ENCODE assay signal across 11 cellular contexts in genomic region chr10:128061306-128062300, GRCh38.
DNase-seq lines count a peak whose midpoint lies in the region; ATAC-seq and TF ChIP-seq lines count a peak whose summit lies in the region.
"Had no signal": no experiment of that assay in that cellular context is flagged by ENCODE, and none has a peak within 500 bp of the region (broad histone marks: within the 10 kb centered on the region; RNA-seq: fewer than 3 reads in every experiment).

No MANE protein-coding gene starts in this region.

- peaks cover 3% of the 10 kb centered on the region for H3K36me3 ChIP-seq in colonic mucosa
- H3K36me3 ChIP-seq in osteoblast (ENCODE audit: insufficient read depth, low read length) = peaks cover 11% of the 10 kb centered on the region
- H3K36me3 ChIP-seq: right lobe of liver had no signal

- no peak for DNase-seq in activated CD4-positive, alpha-beta T cell treated with anti-CD3 and anti-CD28 coated beads, Interleukin-2, amount 10 ng/mL, durations not matched to agents 24 days and 14 days
- DNase-seq in activated CD4-positive, alpha-beta T cell treated with anti-CD3 and anti-CD28 coated beads for 4 hours = no peak
- DNase-seq in NB4 (ENCODE audit: low read depth) (no peak), colonic mucosa (no peak), osteoblast (ENCODE audit: insufficient read length, low spot score, missing footprints) (peak; percentile 4), T1000 (lab: John Stamatoyannopoulos, UW) (no peak), CD1c-positive myeloid dendritic cell (ENCODE audit: extremely low spot score) (no peak)
- DNase-seq: NCI-H146, NCI-H774 had no signal

- H3K4me1 ChIP-seq in colonic mucosa (no peaks in the 10 kb centered on the region), osteoblast (ENCODE audit: insufficient read depth, low read length) (peaks cover 19% of the 10 kb centered on the region)
- H3K4me1 ChIP-seq: right lobe of liver had no signal

- H3K4me2 ChIP-seq in osteoblast (ENCODE audit: insufficient read depth, low read length) = no peak overlapping the region

- H3K27me3 Mint-ChIP-seq in activated CD4-positive, alpha-beta T cell treated with anti-CD3 and anti-CD28 coated beads, Interleukin-2, amount 10 ng/mL, durations not matched to agents 24 days and 14 days = no peaks in the 10 kb centered on the region

- H3K9me3 ChIP-seq in colonic mucosa (no peaks in the 10 kb centered on the region), osteoblast (ENCODE audit: low read depth, low read length) (no peaks in the 10 kb centered on the region)
- H3K9me3 ChIP-seq: right lobe of liver had no signal

- no peak for ATAC-seq in HG02588 (IDR thresholded peaks at IDR 0.05; ENCODE audit: unreplicated experiment)

- no peak overlapping the region for H3K9ac ChIP-seq in colonic mucosa (ENCODE audit: low read depth in 2 of 2, low read length in 2 of 2)

- no peaks in the 10 kb centered on the region for H3K27me3 ChIP-seq in colonic mucosa
- H3K27me3 ChIP-seq in osteoblast (ENCODE audit: insufficient read depth, low read length) = no peaks in the 10 kb centered on the region
- H3K27me3 ChIP-seq: right lobe of liver had no signal

- H3K9me3 Mint-ChIP-seq in activated CD4-positive, alpha-beta T cell treated with anti-CD3 and anti-CD28 coated beads, Interleukin-2, amount 10 ng/mL, durations not matched to agents 24 days and 14 days = no peaks in the 10 kb centered on the region

- H3K27ac ChIP-seq in colonic mucosa (peak overlapping the region; percentile 56), osteoblast (ENCODE audit: low read depth, low read length) (no peak overlapping the region)

- no peak for TF ChIP-seq CTCF in NB4 (IDR thresholded peaks at IDR 0.05; ENCODE audit: low read depth, low read length)
- no peak for TF ChIP-seq CTCF in colonic mucosa (IDR thresholded peaks at IDR 0.05)
- TF ChIP-seq CTCF in osteoblast (IDR thresholded peaks at IDR 0.05; ENCODE audit: extremely low read depth, low read depth, low read length) = no peak

- peak overlapping the region; percentile 45 for H3K4me3 ChIP-seq in NB4 (ENCODE audit: low read depth, low read length)
- H3K4me3 ChIP-seq in colonic mucosa = no peak overlapping the region
- no peak overlapping the region for H3K4me3 ChIP-seq in osteoblast (ENCODE audit: insufficient read depth, low read length)
- H3K4me3 ChIP-seq: right lobe of liver had no signal

- no peak for TF ChIP-seq POLR2A in NB4 (IDR thresholded peaks at IDR 0.05; ENCODE audit: extremely low read depth, insufficient read length)

- peak overlapping the region; percentile 57 for H3K27ac Mint-ChIP-seq in activated CD4-positive, alpha-beta T cell treated with anti-CD3 and anti-CD28 coated beads, Interleukin-2, amount 10 ng/mL, durations not matched to agents 24 days and 14 days

- intact Hi-C loops in activated CD4-positive, alpha-beta T cell treated with anti-CD3 and anti-CD28 coated beads, Interleukin-2, amount 10 ng/mL, durations not matched to agents 24 days and 14 days (cut with micrococcal nuclease) = no loop called here
- intact Hi-C loops in colonic mucosa (cut with DNase I) = loop anchor here (10.0 kb wide), 1 partner anchor 47 kb away; no protein-coding TSS in a partner anchor

- no peak overlapping the region for H2AFZ ChIP-seq in osteoblast (ENCODE audit: low read length)

- H3K36me3 Mint-ChIP-seq in activated CD4-positive, alpha-beta T cell treated with anti-CD3 and anti-CD28 coated beads, Interleukin-2, amount 10 ng/mL, durations not matched to agents 24 days and 14 days (ENCODE audit: low read depth) = peaks cover 77% of the 10 kb centered on the region

- H3K4me3 Mint-ChIP-seq in activated CD4-positive, alpha-beta T cell treated with anti-CD3 and anti-CD28 coated beads, Interleukin-2, amount 10 ng/mL, durations not matched to agents 24 days and 14 days = peak overlapping the region; percentile 37

- no peaks in the 10 kb centered on the region for H3K79me2 ChIP-seq in osteoblast (ENCODE audit: insufficient read depth, low read length)

- H3K4me1 Mint-ChIP-seq in activated CD4-positive, alpha-beta T cell treated with anti-CD3 and anti-CD28 coated beads, Interleukin-2, amount 10 ng/mL, durations not matched to agents 24 days and 14 days = peaks cover 52% of the 10 kb centered on the region

- no peaks in the 10 kb centered on the region for H4K20me1 ChIP-seq in osteoblast (ENCODE audit: insufficient read depth, low read length)
